In the genomic region with DNA sequence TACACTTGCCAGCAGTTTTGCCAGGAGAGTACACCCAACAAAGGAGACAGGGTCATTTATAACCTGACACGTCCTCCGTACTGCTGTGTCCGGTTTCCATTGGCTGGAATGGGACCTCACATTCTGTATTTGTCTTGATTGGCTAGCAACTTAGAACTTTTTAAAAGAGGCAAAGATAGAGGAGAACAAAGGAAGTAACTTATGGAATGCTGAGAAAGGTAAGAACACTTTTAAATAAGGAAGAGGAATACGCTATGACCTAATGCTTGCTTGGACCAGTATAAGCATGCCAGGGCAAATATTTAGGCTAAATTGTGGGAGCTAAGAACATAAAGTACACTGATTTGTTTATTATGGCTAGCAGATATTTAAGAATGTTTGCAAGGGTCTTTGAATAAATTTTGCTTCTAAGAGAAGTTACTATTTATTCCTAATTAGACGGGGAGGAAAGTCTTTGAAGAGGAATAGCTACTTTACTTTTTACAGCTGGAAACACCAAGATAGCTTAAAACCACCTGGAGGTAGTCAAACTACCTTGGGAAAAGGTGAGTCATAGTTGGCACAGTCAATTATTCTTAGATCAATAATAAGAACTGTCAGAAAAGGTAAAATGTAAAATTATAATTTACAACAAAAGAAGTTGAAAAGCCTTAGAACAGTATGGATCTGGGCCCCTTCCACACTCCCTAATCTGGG, we compare ENCODE assay signal across 8 cellular contexts. TPM values are rescaled to one million over a fixed set of nuclear protein-coding genes. Genes with fewer than 3 reads are reported as not detected.
A peak's percentile ranks its signal among the peaks of the same experiment; 100 is the strongest.
DNase-seq lines count a peak whose midpoint lies in the region; ATAC-seq, FAIRE-seq and TF ChIP-seq lines count a peak whose summit lies in the region.
"Not testable (repeated sequence)": the region's sequence is repeated elsewhere in the genome, so short reads cannot be mapped to it uniquely, and the experiment has no call there.

No MANE protein-coding gene starts in this region.

- H3K4me2 ChIP-seq in BLaER1 (peak overlapping the region; percentile 82), HCT116 (ENCODE audit: low read length) (peak overlapping the region; percentile 78; the same call in 1 of the 2 replicates)

- H3K9me3 ChIP-seq in BLaER1; HCT116 (ENCODE audit: control insufficient read depth in 1 of 2, insufficient read depth in 1 of 2, low read depth in 1 of 2, low read length in 2 of 2); RWPE2 (ENCODE audit: severe bottlenecking); left ventricle myocardium inferior (replicated peaks): not testable (repeated sequence)

- FAIRE-seq in bronchial epithelial cell (lab: Jason Lieb, UNC), result not testable (repeated sequence)

- H3K36me3 ChIP-seq in BLaER1; HCT116 (ENCODE audit: control insufficient read depth in 1 of 2, insufficient read depth in 2 of 2, low read length in 2 of 2); RWPE2 (ENCODE audit: low read depth); bronchial epithelial cell (ENCODE audit: control insufficient read depth, insufficient read depth, low read length); left ventricle myocardium inferior: not testable (repeated sequence)

- H3K27me3 ChIP-seq in BLaER1; HCT116 (ENCODE audit: insufficient read depth, low read length); RWPE2 (ENCODE audit: insufficient read depth, poor library complexity, severe bottlenecking); bronchial epithelial cell (ENCODE audit: control insufficient read depth, insufficient read depth, low read length); left ventricle myocardium inferior (ENCODE audit: low read depth): not testable (repeated sequence)

- peaks cover 24% of the 10 kb centered on the region for H3K4me1 Mint-ChIP-seq in activated T-cell treated with anti-CD3 and anti-CD28 coated beads, Interleukin-2, amount 50 U/mL, for 72 hours (ENCODE audit: low read depth)
- peaks cover 38% of the 10 kb centered on the region for H3K4me1 Mint-ChIP-seq in nephron progenitor cell
- H3K4me1 Mint-ChIP-seq in stimulated activated naive CD8-positive, alpha-beta T cell treated with anti-CD3 and anti-CD28 coated beads, Interleukin-15, Interleukin-2, amounts not matched to agents 100 ng/mL and 50 ng/mL, for 24 hours (ENCODE audit: low read depth), result peaks cover 28% of the 10 kb centered on the region

- H3K4me1 ChIP-seq in BLaER1 (peaks cover 19% of the 10 kb centered on the region), HCT116 (ENCODE audit: control insufficient read depth in 1 of 2, insufficient read depth in 2 of 2, low read length in 2 of 2) (peaks cover 0 to 16% of the 10 kb centered on the region in 2 experiments; a peak in 2 of 4 replicates), RWPE2 (ENCODE audit: insufficient read depth, poor library complexity, severe bottlenecking) (peaks cover 10% of the 10 kb centered on the region), left ventricle myocardium inferior (peaks cover 32% of the 10 kb centered on the region)

- H3K9me3 Mint-ChIP-seq in activated T-cell treated with anti-CD3 and anti-CD28 coated beads, Interleukin-2, amount 50 U/mL, for 72 hours; nephron progenitor cell; stimulated activated naive CD8-positive, alpha-beta T cell treated with anti-CD3 and anti-CD28 coated beads, Interleukin-15, Interleukin-2, amounts not matched to agents 100 ng/mL and 50 ng/mL, for 24 hours: not testable (repeated sequence)

- H4K20me1 ChIP-seq in BLaER1; HCT116 (ENCODE audit: insufficient read depth): not testable (repeated sequence)

- not testable (repeated sequence) for H3K27me3 Mint-ChIP-seq in activated T-cell treated with anti-CD3 and anti-CD28 coated beads, Interleukin-2, amount 50 U/mL, for 72 hours (ENCODE audit: low read depth); nephron progenitor cell (ENCODE audit: low read depth, poor library complexity); stimulated activated naive CD8-positive, alpha-beta T cell treated with anti-CD3 and anti-CD28 coated beads, Interleukin-15, Interleukin-2, amounts not matched to agents 100 ng/mL and 50 ng/mL, for 24 hours

- TF ChIP-seq RAD21 in HCT116 (IDR thresholded peaks at IDR 0.05; ENCODE audit: low read depth), result not testable (repeated sequence)

- H3K27ac Mint-ChIP-seq in activated T-cell treated with anti-CD3 and anti-CD28 coated beads, Interleukin-2, amount 50 U/mL, for 72 hours, result peak overlapping the region; percentile 40
- H3K27ac Mint-ChIP-seq in nephron progenitor cell, result peak overlapping the region; percentile 76
- H3K27ac Mint-ChIP-seq in stimulated activated naive CD8-positive, alpha-beta T cell treated with anti-CD3 and anti-CD28 coated beads, Interleukin-15, Interleukin-2, amounts not matched to agents 100 ng/mL and 50 ng/mL, for 24 hours, result peak overlapping the region; percentile 49

- intact Hi-C loops in HCT116 (cut with micrococcal nuclease); left ventricle myocardium inferior (cut with micrococcal nuclease): not testable (repeated sequence)

- POLR2A ChIA-PET in HCT116 (lab: Charles Lee), result not testable (repeated sequence)

- TF ChIP-seq CTCF in HCT116 (IDR thresholded peaks at IDR 0.05 in 2 of 3, conservative IDR thresholded peaks at IDR 0.05 in 1 of 3; ENCODE audit: borderline replicate concordance in 1 of 3, insufficient read depth in 1 of 3, low read depth in 2 of 3, low read length in 2 of 3); RWPE2 (IDR thresholded peaks at IDR 0.05; ENCODE audit: poor library complexity, severe bottlenecking); bronchial epithelial cell (IDR thresholded peaks at IDR 0.05; ENCODE audit: insufficient read depth, low read length, severe bottlenecking); left ventricle myocardium inferior (IDR thresholded peaks at IDR 0.05; ENCODE audit: borderline replicate concordance); nephron progenitor cell (IDR thresholded peaks at IDR 0.05): not testable (repeated sequence)

- CTCF ChIA-PET in HCT116 (lab: Charles Lee), result not testable (repeated sequence)

- not testable (repeated sequence) for H3K9me2 ChIP-seq in HCT116 (ENCODE audit: insufficient read depth)

- H3K27ac ChIP-seq in BLaER1, result peak overlapping the region; percentile 79; the same call in 1 of the 2 replicates
- H3K27ac ChIP-seq in HCT116 (ENCODE audit: low read depth, low read length), result not testable (repeated sequence)
- H3K27ac ChIP-seq in RWPE2 (ENCODE audit: poor library complexity, severe bottlenecking), result peak overlapping the region; percentile 58
- peak overlapping the region; percentile 98 for H3K27ac ChIP-seq in left ventricle myocardium inferior (replicated peaks)

- RAD21 ChIA-PET in HCT116 (lab: Charles Lee; ENCODE audit: low non-redundant PET in 1 of 2, low total read pairs in 2 of 2, uncharacterized antibody in 2 of 2, unreplicated experiment in 2 of 2), result not testable (repeated sequence)

- not testable (repeated sequence) for ATAC-seq in HCT116; RWPE2 (ENCODE audit: low read depth); activated T-cell treated with anti-CD3 and anti-CD28 coated beads, Interleukin-2, amount 50 U/mL, for 72 hours (replicated peaks in 1 of 2)

- peak overlapping the region; percentile 84; the same call in 1 of the 2 replicates for H3K9ac ChIP-seq in BLaER1
- not testable (repeated sequence) for H3K9ac ChIP-seq in HCT116 (ENCODE audit: low read length)

- BruUV-seq in HCT116 (replicated peaks; lab: Mats Ljungman, UMichigan), result not testable (repeated sequence)

- not testable (repeated sequence) for H3K36me3 Mint-ChIP-seq in activated T-cell treated with anti-CD3 and anti-CD28 coated beads, Interleukin-2, amount 50 U/mL, for 72 hours (ENCODE audit: insufficient read depth in 2 of 2); nephron progenitor cell (ENCODE audit: low read depth); stimulated activated naive CD8-positive, alpha-beta T cell treated with anti-CD3 and anti-CD28 coated beads, Interleukin-15, Interleukin-2, amounts not matched to agents 100 ng/mL and 50 ng/mL, for 24 hours (ENCODE audit: low read depth)

- not testable (repeated sequence) for H3K79me2 ChIP-seq in HCT116 (ENCODE audit: insufficient read depth, low read length)

- not testable (repeated sequence) for TF ChIP-seq POLR2A in HCT116 (IDR thresholded peaks at IDR 0.05; ENCODE audit: borderline replicate concordance, extremely low read depth, insufficient read depth, insufficient read length)

- DNase-seq in HCT116 (ENCODE audit: low read depth, low spot score); RWPE2 (ENCODE audit: low spot score); activated T-cell treated with anti-CD3 and anti-CD28 coated beads, Interleukin-2, amount 50 U/mL, for 72 hours; left ventricle myocardium inferior; nephron progenitor cell: not testable (repeated sequence)
- DNase-seq in bronchial epithelial cell (ENCODE audit: low read depth), result peak; percentile 77

- H2AFZ ChIP-seq in HCT116 (ENCODE audit: low read depth, low read length, poor library complexity, severe bottlenecking), result not testable (repeated sequence)

- peak overlapping the region; percentile 41 to 79 for H3K4me3 Mint-ChIP-seq in activated T-cell treated with anti-CD3 and anti-CD28 coated beads, Interleukin-2, amount 50 U/mL, for 72 hours
- peak overlapping the region; percentile 69 for H3K4me3 Mint-ChIP-seq in nephron progenitor cell
- peak overlapping the region; percentile 51 for H3K4me3 Mint-ChIP-seq in stimulated activated naive CD8-positive, alpha-beta T cell treated with anti-CD3 and anti-CD28 coated beads, Interleukin-15, Interleukin-2, amounts not matched to agents 100 ng/mL and 50 ng/mL, for 24 hours

- H3K4me3 ChIP-seq in BLaER1, result peak overlapping the region; percentile 78
- not testable (repeated sequence) for H3K4me3 ChIP-seq in HCT116 (replicated peaks in 1 of 2; ENCODE audit: low read depth in 1 of 2, low read length in 2 of 2); RWPE2 (ENCODE audit: severe bottlenecking); bronchial epithelial cell (ENCODE audit: low read depth, low read length); left ventricle myocardium inferior

RNA-seq across cellular contexts. Expression of a gene that starts 12.0 kb away (rescaled TPM):
- total RNA-seq in HCT116 (2021; ENCODE audit: unreplicated experiment), result 49.8 TPM
- polyA plus RNA-seq in HCT116 (2012), result 21.0 and 29.8 TPM in 2 replicates
- total RNA-seq in activated T-cell treated with anti-CD3 and anti-CD28 coated beads, Interleukin-2, amount 50 U/mL, for 72 hours, result 10 to 100 TPM; 49.8 to 55.7 TPM
- total RNA-seq in bronchial epithelial cell, result 70.0 and 72.1 TPM in 2 replicates
- 53.0 TPM for total RNA-seq in left ventricle myocardium inferior

RNA-seq across cellular contexts. Expression of a gene that starts 48.5 kb away (rescaled TPM):
- total RNA-seq in HCT116 (2021; ENCODE audit: unreplicated experiment) (1,291 TPM), bronchial epithelial cell (949 and 1,648 TPM in 2 replicates), left ventricle myocardium inferior (459 TPM)
- polyA plus RNA-seq in HCT116 (2012), result 2,139 and 2,335 TPM in 2 replicates
- 1,000 to 10,000 TPM; 1,242 to 1,391 TPM for total RNA-seq in activated T-cell treated with anti-CD3 and anti-CD28 coated beads, Interleukin-2, amount 50 U/mL, for 72 hours

RNA-seq across cellular contexts. Expression of a gene that starts 48.9 kb away (rescaled TPM):
- total RNA-seq in HCT116 (2021; ENCODE audit: unreplicated experiment), result 11.1 TPM
- polyA plus RNA-seq in HCT116 (2012), result 4.6 and 4.9 TPM in 2 replicates
- total RNA-seq in activated T-cell treated with anti-CD3 and anti-CD28 coated beads, Interleukin-2, amount 50 U/mL, for 72 hours, result 10 to 100 TPM; 12.3 to 15.5 TPM
- total RNA-seq in bronchial epithelial cell, result 6.8 and 10.1 TPM in 2 replicates
- 7.5 TPM for total RNA-seq in left ventricle myocardium inferior
